8 cellular contexts compared by ENCODE assay signal in genomic region chr10:67763499-67764011, GRCh38.
DNase-seq lines count a peak whose midpoint lies in the region; ATAC-seq and TF ChIP-seq lines count a peak whose summit lies in the region.

No MANE protein-coding gene starts in this region.

- peak; percentile 15 for ATAC-seq in HG02763 (IDR thresholded peaks at IDR 0.05; ENCODE audit: unreplicated experiment)

- DNase-seq in GM13976 (ENCODE audit: low spot score) (peak; percentile 67), NCI-H187 treated with DMSO at 0.1 percent for 48 hours (lab: John Stamatoyannopoulos, UW) (peak; percentile 41), cardiac fibroblast (ENCODE audit: low read depth in 2 of 2) (peak; percentile 62 to 68), inferior parietal cortex (ENCODE audit: extremely low spot score) (peak; percentile 81), COLO829 (ENCODE audit: low spot score) (no peak)
- peak; percentile 50 to 59 (median 54) for DNase-seq in activated CD4-positive, CD25-positive, alpha-beta regulatory T cell (lab: John Stamatoyannopoulos, UW)
- DNase-seq in stimulated activated CD4-positive, alpha-beta T cell treated with anti-CD3 and anti-CD28 coated beads, Interleukin-12 subunit alpha, Interleukin-12 subunit beta, amount 100 ng/mL, for 24 hours (ENCODE audit: low read depth in 2 of 2), result peak; percentile 66 to 68

- peak overlapping the region; percentile 62 to 77 for H3K4me3 ChIP-seq in cardiac fibroblast (replicated peaks in 1 of 2; ENCODE audit: low read depth in 2 of 2, low read length in 2 of 2)

- in situ Hi-C loops in GM13976 (cut with MboI; ENCODE audit: low sequenced_read_pairs, unreplicated experiment), result no loop called here

- TF ChIP-seq CTCF in GM13976 (IDR thresholded peaks at IDR 0.05; ENCODE audit: borderline replicate concordance, control extremely low read depth, extremely low read depth, insufficient read depth, missing control alignments) (no peak), cardiac fibroblast (IDR thresholded peaks at IDR 0.05; ENCODE audit: low read depth, low read length) (no peak)
